ENCODE assay signal across 1 cellular context in genomic region chr5:29930316-29930715, GRCh38.
TF ChIP-seq lines count a peak whose summit lies in the region.

No MANE protein-coding gene starts in this region.

TF ChIP-seq in H1, 55 proteins besides CTCF, POLR2A, EP300 and RAD21:
- no peak for TF ChIP-seq CHD7 (IDR thresholded peaks at IDR 0.05; ENCODE audit: insufficient replicate concordance, low read length)
- TF ChIP-seq HDAC6 (IDR thresholded peaks at IDR 0.05; ENCODE audit: low read depth, low read length) = no peak
- no peak for TF ChIP-seq MAFK (IDR thresholded peaks at IDR 0.05; ENCODE audit: low read depth, low read length)
- TF ChIP-seq E2F6 (IDR thresholded peaks at IDR 0.05) = no peak
- TF ChIP-seq SP1 (IDR thresholded peaks at IDR 0.05; ENCODE audit: low read depth, low read length) = no peak
- no peak for TF ChIP-seq GABPA (IDR thresholded peaks at IDR 0.05; ENCODE audit: borderline replicate concordance, insufficient read depth, low read length)
- no peak for TF ChIP-seq JUND (IDR thresholded peaks at IDR 0.05; ENCODE audit: low read length)
- TF ChIP-seq EGR1 (IDR thresholded peaks at IDR 0.05; ENCODE audit: borderline replicate concordance, low read depth, low read length) = no peak
- no peak for TF ChIP-seq NANOG (IDR thresholded peaks at IDR 0.05; ENCODE audit: insufficient read depth, low read depth, low read length, poor library complexity, severe bottlenecking)
- TF ChIP-seq PHF8 (conservative IDR thresholded peaks at IDR 0.05; ENCODE audit: low read depth, low read length) = no peak
- no peak for TF ChIP-seq CEBPB (IDR thresholded peaks at IDR 0.05; ENCODE audit: low read depth, low read length)
- no peak for TF ChIP-seq SIRT6 (IDR thresholded peaks at IDR 0.05; ENCODE audit: low read length)
- no peak for TF ChIP-seq RFX5 (IDR thresholded peaks at IDR 0.05; ENCODE audit: borderline replicate concordance, low read depth, low read length)
- no peak for TF ChIP-seq POU5F1 (IDR thresholded peaks at IDR 0.05; ENCODE audit: low read depth, low read length)
- TF ChIP-seq CHD2 (IDR thresholded peaks at IDR 0.05; ENCODE audit: low read length) = no peak
- no peak for TF ChIP-seq BACH1 (IDR thresholded peaks at IDR 0.05; ENCODE audit: low read length)
